17 cellular contexts compared by ENCODE assay signal in genomic region chr15:47822066-47822465, GRCh38.
A peak's percentile ranks its signal among the peaks of the same experiment; 100 is the strongest.
DNase-seq lines count a peak whose midpoint lies in the region; ATAC-seq and TF ChIP-seq lines count a peak whose summit lies in the region.
"Had no signal": no experiment of that assay in that cellular context is flagged by ENCODE, and none has a peak within 500 bp of the region (broad histone marks: within the 10 kb centered on the region; RNA-seq: fewer than 3 reads in every experiment).

No MANE protein-coding gene starts in this region.

- peak overlapping the region; percentile 53 for H3K27ac Mint-ChIP-seq in MCF 10A (ENCODE audit: low read depth, unreplicated experiment)

- intact Hi-C loops in MCF 10A (cut with micrococcal nuclease) = loop anchor here (10.0 kb wide), 1 partner anchor 67 kb away; no protein-coding TSS in a partner anchor
- intact Hi-C loops in breast epithelium (cut with DNase I; ENCODE audit: low total_unique reads) = no loop called here

- H3K4me3 Mint-ChIP-seq in MCF 10A (ENCODE audit: unreplicated experiment) = no peak overlapping the region

- no peaks in the 10 kb centered on the region for H3K36me3 Mint-ChIP-seq in MCF 10A (ENCODE audit: insufficient read depth, unreplicated experiment)

- TF ChIP-seq CTCF in MCF 10A (IDR thresholded peaks at IDR 0.05; ENCODE audit: unreplicated experiment) (no peak), breast epithelium (IDR thresholded peaks at IDR 0.05) (no peak)

- TF ChIP-seq POLR2A in breast epithelium (IDR thresholded peaks at IDR 0.05) = no peak

- CTCF ChIA-PET in MCF 10A (lab: Yijun Ruan, JAX) = interaction anchor here (0.6 to 1.6 kb wide), 7 partner anchors 11 to 625 kb away, joined by 3 to 6 read pairs (median 4); no protein-coding TSS in a partner anchor

- WGBS in mesodermal cell (ENCODE audit: insufficient coverage in 2 of 2), 2 experiments = 89 to 95% methylated on average over 3 to 4 of the region's 4 CpGs

- H3K27ac ChIP-seq in breast epithelium (no peak overlapping the region), mesodermal cell (ENCODE audit: low read depth, low read length, severe bottlenecking) (peak overlapping the region; percentile 30)
- H3K27ac ChIP-seq: C4-2B had no signal

- peaks cover 27% of the 10 kb centered on the region for H3K4me1 Mint-ChIP-seq in MCF 10A (ENCODE audit: insufficient read depth, unreplicated experiment)

- H3K27me3 ChIP-seq in breast epithelium = peaks cover 0 to 3% of the 10 kb centered on the region in 2 donors

- BruUV-seq in MCF 10A (replicated peaks; lab: Mats Ljungman, UMichigan) = no TSS peak

- H3K4me3 ChIP-seq in breast epithelium (no peak overlapping the region), mesodermal cell (ENCODE audit: extremely low read depth, insufficient read depth, low read length, poor library complexity, severe bottlenecking) (no peak overlapping the region)

- ATAC-seq in esophagus mucosa = peak; percentile 81
- ATAC-seq in HG02885 (IDR thresholded peaks at IDR 0.05; ENCODE audit: poor library complexity, unreplicated experiment) = no peak
- ATAC-seq in GM21515 (IDR thresholded peaks at IDR 0.05; ENCODE audit: unreplicated experiment) = no peak

- H3K9me3 Mint-ChIP-seq in MCF 10A (ENCODE audit: unreplicated experiment) = no peaks in the 10 kb centered on the region

- DNase-seq in MCF 10A (ENCODE audit: unreplicated experiment) (no peak), breast epithelium (ENCODE audit: low spot score in 2 of 2) (no peak), ureter (ENCODE audit: low spot score) (peak; percentile 54), NCI-H2107 (lab: John Stamatoyannopoulos, UW) (no peak)
- DNase-seq: 8988T, COR-L47, DMS53, MV-4-11, NCI-H1417 treated with DMSO at 0.1 percent for 48 hours, NCI-H2029 treated with DMSO at 0.1 percent for 48 hours, NCI-H510A treated with DMSO at 0.1 percent for 48 hours, OCI-M1 had no signal

- no peaks in the 10 kb centered on the region for H3K4me1 ChIP-seq in breast epithelium
- H3K4me1 ChIP-seq in mesodermal cell (ENCODE audit: control insufficient read depth, insufficient read depth, low read length, poor library complexity, severe bottlenecking) = peaks cover 19% of the 10 kb centered on the region

- POLR2A ChIA-PET in MCF 10A (lab: Yijun Ruan, JAX) = interaction anchor here (1.1 to 12.2 kb wide), 11 partner anchors 10 to 195 kb away, joined by 3 to 112 read pairs (median 9); partner anchors contain the start of gene SEMA6D

- no peaks in the 10 kb centered on the region for H3K36me3 ChIP-seq in breast epithelium
- no peaks in the 10 kb centered on the region for H3K36me3 ChIP-seq in mesodermal cell (ENCODE audit: control insufficient read depth, insufficient read depth, low read length)

- H3K9me3 ChIP-seq in breast epithelium (no peaks in the 10 kb centered on the region), mesodermal cell (ENCODE audit: control insufficient read depth, low read length) (no peaks in the 10 kb centered on the region)

- H3K27me3 Mint-ChIP-seq in MCF 10A (ENCODE audit: insufficient read depth, unreplicated experiment) = no peaks in the 10 kb centered on the region
